ENCODE assay signal across 8 cellular contexts in the genomic region with DNA sequence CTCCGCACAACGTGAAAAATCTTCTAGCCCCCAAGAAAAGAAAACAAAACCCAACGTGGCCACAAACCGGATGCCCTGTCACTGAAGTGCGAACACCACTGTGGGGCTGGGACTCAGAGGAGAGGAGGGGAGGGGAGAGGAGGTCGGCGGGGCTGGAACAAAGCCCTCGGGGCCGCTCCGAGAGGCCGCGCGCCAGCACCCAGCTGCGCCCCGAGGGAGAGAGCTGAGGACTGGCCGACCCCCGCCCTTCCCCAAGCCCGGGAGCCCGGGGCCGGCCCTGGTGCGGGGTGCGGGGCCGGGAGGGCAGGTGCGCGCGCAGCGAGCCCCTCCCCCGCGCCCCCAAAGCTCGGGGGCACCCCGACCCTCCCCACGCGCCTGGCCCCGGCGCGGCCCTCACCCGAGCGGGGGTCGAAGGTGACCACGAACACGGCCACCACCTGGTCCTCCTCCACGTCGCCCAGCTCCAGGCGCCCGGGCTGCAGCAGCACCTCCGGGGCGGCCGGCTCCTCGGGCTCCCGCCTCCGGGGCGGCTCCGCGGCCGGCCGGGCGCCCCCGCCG. TPM values are rescaled to one million over a fixed set of nuclear protein-coding genes. Genes with fewer than 3 reads are reported as not detected.
DNase-seq lines count a peak whose midpoint lies in the region; ATAC-seq and TF ChIP-seq lines count a peak whose summit lies in the region.

No MANE protein-coding gene starts in this region.

- H3K9me3 ChIP-seq in ascending aorta (no peaks in the 10 kb centered on the region), iPS-15b (ENCODE audit: control insufficient read depth, insufficient read depth, low read length) (no peaks in the 10 kb centered on the region), smooth muscle cell (replicated peaks; ENCODE audit: low read depth) (no peaks in the 10 kb centered on the region)

- H2AFZ ChIP-seq in smooth muscle cell (ENCODE audit: low read depth) = peak overlapping the region; percentile 58

- H3K9me3 Mint-ChIP-seq in Calu3 (ENCODE audit: low read depth, unreplicated experiment) = no peaks in the 10 kb centered on the region

- H3K79me2 ChIP-seq in smooth muscle cell (ENCODE audit: low read depth) = peaks cover 2% of the 10 kb centered on the region

- peaks cover 5% of the 10 kb centered on the region for H3F3A ChIP-seq in smooth muscle cell (ENCODE audit: low read depth)

- peak overlapping the region; percentile 84 to 99 for H3K4me3 ChIP-seq in ascending aorta
- peak overlapping the region; percentile 68 for H3K4me3 ChIP-seq in iPS-15b (ENCODE audit: low read depth, low read length)
- peak overlapping the region; percentile 86 for H3K4me3 ChIP-seq in smooth muscle cell

- intact Hi-C loops in Calu3 (cut with micrococcal nuclease; ENCODE audit: unreplicated experiment) = no loop called here
- intact Hi-C loops in ascending aorta (cut with DNase I) = loop anchor here (2.0 to 5.0 kb wide), 2 partner anchors 37 to 49 kb away; partner anchors contain the start of gene SSBP1

- no CpG with 5 or more reads among the region's 59 CpGs for WGBS in smooth muscle cell (ENCODE audit: low lambda C conversion rate)

- peaks cover 6% of the 10 kb centered on the region for H3K36me3 Mint-ChIP-seq in Calu3 (ENCODE audit: insufficient read depth, unreplicated experiment)

- ATAC-seq in GM19452 (IDR thresholded peaks at IDR 0.05; ENCODE audit: unreplicated experiment) (peak; percentile 76), HG03558 (IDR thresholded peaks at IDR 0.05; ENCODE audit: extremely low read depth, unreplicated experiment) (peak; percentile 29)

- no peaks in the 10 kb centered on the region for H3K27me3 Mint-ChIP-seq in Calu3 (ENCODE audit: unreplicated experiment)

- peaks cover 28% of the 10 kb centered on the region for H4K20me1 ChIP-seq in smooth muscle cell (ENCODE audit: low read depth)

- TF ChIP-seq CTCF in Calu3 (IDR thresholded peaks at IDR 0.05; ENCODE audit: unreplicated experiment) (no peak), ascending aorta (IDR thresholded peaks at IDR 0.05) (no peak), smooth muscle cell (IDR thresholded peaks at IDR 0.05; ENCODE audit: borderline replicate concordance, insufficient read depth, poor library complexity, severe bottlenecking) (no peak)

- H3K4me1 ChIP-seq in ascending aorta (peaks cover 0 to 13% of the 10 kb centered on the region in 2 donors), iPS-15b (ENCODE audit: control insufficient read depth, insufficient read depth, low read length) (peaks cover 2% of the 10 kb centered on the region), smooth muscle cell (ENCODE audit: low read depth) (peaks cover 20% of the 10 kb centered on the region)

- peak overlapping the region; percentile 96 for H3K4me2 ChIP-seq in smooth muscle cell

- CTCF ChIA-PET in Calu3 (lab: Charles Lee) = interaction anchor here (0.5 kb wide), 1 partner anchor 263 kb away, joined by 3 read pairs; no protein-coding TSS in a partner anchor

- no peaks in the 10 kb centered on the region for H3K27me3 ChIP-seq in ascending aorta
- peaks cover 22% of the 10 kb centered on the region for H3K27me3 ChIP-seq in iPS-15b (ENCODE audit: control insufficient read depth, insufficient read depth, low read length)
- no peaks in the 10 kb centered on the region for H3K27me3 ChIP-seq in smooth muscle cell (ENCODE audit: low read depth)

- no TSS peak for BruUV-seq in Calu3 (replicated peaks; lab: Mats Ljungman, UMichigan)

- peaks cover 48% of the 10 kb centered on the region for H3K4me1 Mint-ChIP-seq in Calu3 (ENCODE audit: low read depth, unreplicated experiment)

- H3K9ac ChIP-seq in iPS-15b (ENCODE audit: low read depth, low read length) (no peak overlapping the region), smooth muscle cell (ENCODE audit: low read depth) (peak overlapping the region; percentile 66)

- peak overlapping the region; percentile 70 for H3K4me3 Mint-ChIP-seq in Calu3 (ENCODE audit: low read depth, unreplicated experiment)

- H3K27ac ChIP-seq in ascending aorta (peak overlapping the region; percentile 82 to 97), smooth muscle cell (ENCODE audit: low read depth) (no peak overlapping the region)

- H3K27ac Mint-ChIP-seq in Calu3 (ENCODE audit: unreplicated experiment) = no peak overlapping the region

- no peaks in the 10 kb centered on the region for H3K36me3 ChIP-seq in ascending aorta
- H3K36me3 ChIP-seq in iPS-15b (ENCODE audit: control insufficient read depth, insufficient read depth, low read length) = no peaks in the 10 kb centered on the region
- no peaks in the 10 kb centered on the region for H3K36me3 ChIP-seq in smooth muscle cell (ENCODE audit: low read depth)

- peak; percentile 27 for DNase-seq in Calu3
- peak; percentile 56 to 74 (median 67) for DNase-seq in T-helper 1 cell
- DNase-seq in ascending aorta (ENCODE audit: low spot score in 2 of 2) = peak in 1 of 2 donors; percentile 71
- peak; percentile 16 for DNase-seq in smooth muscle cell (lab: John Stamatoyannopoulos, UW; ENCODE audit: unreplicated experiment)
- no peak for DNase-seq in SKM-1 (lab: John Stamatoyannopoulos, UW; ENCODE audit: unreplicated experiment)

RNA-seq across cellular contexts. Expression of gene DENND11, which starts 0.4 kb away (rescaled TPM):
- total RNA-seq in Calu3 (2022) = 24.5 and 26.5 TPM in 2 replicates
- total RNA-seq in ascending aorta = 10.4 TPM
- 9.3 and 10.3 TPM in 2 replicates for total RNA-seq in smooth muscle cell
- 3.2 and 3.7 TPM in 2 replicates for polyA plus RNA-seq in smooth muscle cell

RNA-seq across cellular contexts. Expression of gene WEE2, which starts 6.6 kb away (rescaled TPM):
- total RNA-seq in Calu3 (2022) (not detected in 2 replicates), ascending aorta (not detected), smooth muscle cell (not detected in 2 replicates)
- polyA plus RNA-seq in smooth muscle cell = not detected in 2 replicates

RNA-seq across cellular contexts. Expression of gene SSBP1, which starts 36.6 kb away (rescaled TPM):
- total RNA-seq in Calu3 (2022) (162 and 164 TPM in 2 replicates), ascending aorta (19.2 TPM), smooth muscle cell (178 and 255 TPM in 2 replicates)
- 202 and 225 TPM in 2 replicates for polyA plus RNA-seq in smooth muscle cell
